Comparison of ENCODE assay signal across 8 cellular contexts in genomic region chr19:36573948-36574726, GRCh38. TPM values are rescaled to one million over a fixed set of nuclear protein-coding genes. Genes with fewer than 3 reads are reported as not detected.
DNase-seq lines count a peak whose midpoint lies in the region; ATAC-seq lines count a peak whose summit lies in the region.

No MANE protein-coding gene starts in this region.

- POLR2A ChIA-PET in CD4-positive, alpha-beta memory T cell (lab: Charles Lee; ENCODE audit: partially characterized antibody) = interaction anchor here (0.9 to 2.9 kb wide), 8 partner anchors 11 to 1118 kb away, joined by 3 to 40 read pairs (median 4); partner anchors contain the start of genes POLR2I, TBCB, ZNF260 and ZNF382

- H3K4me3 Mint-ChIP-seq in CD4-positive, alpha-beta memory T cell = peak overlapping the region; percentile 89 to 98 (median 96)
- peak overlapping the region; percentile 88 to 92 for H3K4me3 Mint-ChIP-seq in stimulated activated naive B cell treated with anti-CD40 and anti-IgM and Interleukin-4, amounts not matched to agents 10 μg/mL and 1 μg/mL and 100 μg/mL, for 72 hours

- intact Hi-C loops in CD4-positive, alpha-beta memory T cell (cut with micrococcal nuclease) = loop anchor here (1.0 to 10.0 kb wide), 6 partner anchors 31 to 895 kb away; partner anchors contain the start of genes ZNF260, ZNF382, ZNF461 and ZNF566

- peaks cover 0 to 17% (median 2%) of the 10 kb centered on the region in 8 donors for H3K9me3 Mint-ChIP-seq in CD4-positive, alpha-beta memory T cell
- H3K9me3 Mint-ChIP-seq in stimulated activated naive B cell treated with anti-CD40 and anti-IgM and Interleukin-4, amounts not matched to agents 10 μg/mL and 1 μg/mL and 100 μg/mL, for 72 hours = peaks cover 3 to 4% of the 10 kb centered on the region in 2 donors

- peak overlapping the region; percentile 95 for H3K27ac ChIP-seq in CD4-positive, alpha-beta memory T cell (ENCODE audit: low read depth, low read length)

- CTCF ChIA-PET in CD4-positive, alpha-beta memory T cell (lab: Charles Lee; ENCODE audit: partially characterized antibody) = no interaction called here

- no peaks in the 10 kb centered on the region for H3K27me3 Mint-ChIP-seq in CD4-positive, alpha-beta memory T cell
- H3K27me3 Mint-ChIP-seq in stimulated activated naive B cell treated with anti-CD40 and anti-IgM and Interleukin-4, amounts not matched to agents 10 μg/mL and 1 μg/mL and 100 μg/mL, for 72 hours = no peaks in the 10 kb centered on the region

- peak in 1 of 5 donors; percentile 2 for DNase-seq in CD4-positive, alpha-beta memory T cell
- DNase-seq in amniotic epithelial cell (ENCODE audit: low read depth) (peak; percentile 38), iPS-NIHi11 (ENCODE audit: low spot score) (peak; percentile 16), NCI-H774 (lab: John Stamatoyannopoulos, UW) (no peak), SIG-M5 treated with dmso at 0.1 percent for 504 hours (lab: John Stamatoyannopoulos, UW; ENCODE audit: unreplicated experiment) (no peak)
- DNase-seq in stimulated activated naive B cell treated with anti-CD40 and anti-IgM and Interleukin-4, amounts not matched to agents 10 μg/mL and 1 μg/mL and 100 μg/mL, for 72 hours = no peak

- H3K27me3 ChIP-seq in CD4-positive, alpha-beta memory T cell (ENCODE audit: insufficient read depth, low read length) = no peaks in the 10 kb centered on the region

- peak overlapping the region; percentile 93 to 100 (median 98) for H3K27ac Mint-ChIP-seq in CD4-positive, alpha-beta memory T cell
- peak overlapping the region; percentile 99 for H3K27ac Mint-ChIP-seq in stimulated activated naive B cell treated with anti-CD40 and anti-IgM and Interleukin-4, amounts not matched to agents 10 μg/mL and 1 μg/mL and 100 μg/mL, for 72 hours

- peaks cover 25 to 39% (median 32%) of the 10 kb centered on the region in 4 donors for H3K4me1 Mint-ChIP-seq in CD4-positive, alpha-beta memory T cell
- H3K4me1 Mint-ChIP-seq in stimulated activated naive B cell treated with anti-CD40 and anti-IgM and Interleukin-4, amounts not matched to agents 10 μg/mL and 1 μg/mL and 100 μg/mL, for 72 hours = peaks cover 25 to 39% of the 10 kb centered on the region in 2 donors

- peaks cover 22% of the 10 kb centered on the region for H3K4me1 ChIP-seq in CD4-positive, alpha-beta memory T cell (ENCODE audit: insufficient read depth, low read length)

- H3K4me3 ChIP-seq in CD4-positive, alpha-beta memory T cell (ENCODE audit: low read length in 2 of 2) = peak overlapping the region; percentile 70 to 86

- ATAC-seq in HG03139 (IDR thresholded peaks at IDR 0.05; ENCODE audit: unreplicated experiment) = peak; percentile 11
- ATAC-seq in stimulated activated naive B cell treated with anti-CD40 and anti-IgM and Interleukin-4, amounts not matched to agents 10 μg/mL and 1 μg/mL and 100 μg/mL, for 72 hours (replicated peaks) = peak; percentile 5 to 9
- ATAC-seq in GM19397 (IDR thresholded peaks at IDR 0.05; ENCODE audit: unreplicated experiment) = no peak

- no peaks in the 10 kb centered on the region for H3K9me3 ChIP-seq in CD4-positive, alpha-beta memory T cell (ENCODE audit: control insufficient read depth in 1 of 2, low read length in 2 of 2)

- H3K36me3 ChIP-seq in CD4-positive, alpha-beta memory T cell (ENCODE audit: insufficient read depth, low read length) = peaks cover 6% of the 10 kb centered on the region

- H3K36me3 Mint-ChIP-seq in CD4-positive, alpha-beta memory T cell = peaks cover 40 to 53% of the 10 kb centered on the region in 2 donors
- peaks cover 36 to 66% of the 10 kb centered on the region in 2 donors for H3K36me3 Mint-ChIP-seq in stimulated activated naive B cell treated with anti-CD40 and anti-IgM and Interleukin-4, amounts not matched to agents 10 μg/mL and 1 μg/mL and 100 μg/mL, for 72 hours

RNA-seq across cellular contexts. Expression of gene ZNF529, which starts 1.0 kb away (rescaled TPM):
- total RNA-seq in CD4-positive, alpha-beta memory T cell = 10 to 100 TPM; 32.8 to 33.5 TPM
- 1 to 10 TPM; 7.9 to 8.8 TPM for polyA plus RNA-seq in CD4-positive, alpha-beta memory T cell

RNA-seq across cellular contexts. Expression of gene ZNF382, which starts 31.0 kb away (rescaled TPM):
- total RNA-seq in CD4-positive, alpha-beta memory T cell = 10 to 100 TPM; 21.1 to 21.9 TPM
- 10 to 100 TPM in 1 of 2 donors, 1 to 10 TPM in 1; 3.1 to 11.8 TPM for polyA plus RNA-seq in CD4-positive, alpha-beta memory T cell

RNA-seq across cellular contexts. Expression of gene ZNF260, which starts 46.1 kb away (rescaled TPM):
- 10 to 100 TPM; 15.4 to 18.8 TPM for total RNA-seq in CD4-positive, alpha-beta memory T cell
- 10 to 100 TPM in 1 of 2 donors, 1 to 10 TPM in 1; 6.4 to 11.3 TPM for polyA plus RNA-seq in CD4-positive, alpha-beta memory T cell

Comparison
In these comparisons a context has a peak if more than half of its experiments do, and no peak if none do; other contexts are left out.
1. DNase-seq: peak in amniotic epithelial cell (single experiment) and iPS-NIHi11 (single experiment); none in stimulated activated naive B cell treated with anti-CD40 and anti-IgM and Interleukin-4, amounts not matched to agents 10 μg/mL and 1 μg/mL and 100 μg/mL, for 72 hours (single experiment), NCI-H774 (single experiment) and SIG-M5 treated with dmso at 0.1 percent for 504 hours (single experiment).